ENCODE assay signal across 9 cellular contexts in genomic region chr22:49838771-49839717, GRCh38. TPM values are rescaled to one million over a fixed set of nuclear protein-coding genes. Genes with fewer than 3 reads are reported as not detected.
A peak's percentile ranks its signal among the peaks of the same experiment; 100 is the strongest.
DNase-seq lines count a peak whose midpoint lies in the region; TF ChIP-seq lines count a peak whose summit lies in the region.
"Had no signal": no experiment of that assay in that cellular context is flagged by ENCODE, and none has a peak within 500 bp of the region (broad histone marks: within the 10 kb centered on the region; RNA-seq: fewer than 3 reads in every experiment).

No MANE protein-coding gene starts in this region.

- peak overlapping the region; percentile 81 for H3K23ac ChIP-seq in neuronal stem cell (ENCODE audit: low read depth, low read length, poor library complexity)

- no peak overlapping the region for H2BK120ac ChIP-seq in neuronal stem cell (ENCODE audit: low read depth, low read length)

- no peak for TF ChIP-seq POLR2A in ovary (IDR thresholded peaks at IDR 0.05)

- no peak overlapping the region for H2BK12ac ChIP-seq in neuronal stem cell (ENCODE audit: low read length)

- no peak overlapping the region for H4K91ac ChIP-seq in neuronal stem cell (ENCODE audit: low read depth, low read length, poor library complexity)

- H2BK5ac ChIP-seq in neuronal stem cell (ENCODE audit: low read length), result no peak overlapping the region

- H4K20me1 ChIP-seq in BLaER1, result no peaks in the 10 kb centered on the region
- H4K20me1 ChIP-seq in OCI-LY3 (ENCODE audit: insufficient read depth, low read length), result no peaks in the 10 kb centered on the region

- no peak overlapping the region for H3K14ac ChIP-seq in neuronal stem cell (ENCODE audit: low read length)

- H3K9me3 Mint-ChIP-seq in chondrocyte (ENCODE audit: low read depth), result no peaks in the 10 kb centered on the region

- no peaks in the 10 kb centered on the region for H3K79me2 ChIP-seq in OCI-LY3 (ENCODE audit: low read length)

- H3K4me3 Mint-ChIP-seq in chondrocyte (ENCODE audit: unreplicated experiment), result no peak overlapping the region

- H2AFZ ChIP-seq in OCI-LY3 (ENCODE audit: low read depth, low read length) (peak overlapping the region; percentile 90), neuronal stem cell (ENCODE audit: low read length) (peak overlapping the region; percentile 59)

- H2BK15ac ChIP-seq in neuronal stem cell (ENCODE audit: low read length), result no peak overlapping the region

- peaks cover 19% of the 10 kb centered on the region for H3K4me1 ChIP-seq in BLaER1
- H3K4me1 ChIP-seq in OCI-LY3 (ENCODE audit: low read length), result peaks cover 7% of the 10 kb centered on the region
- no peaks in the 10 kb centered on the region for H3K4me1 ChIP-seq in neuronal stem cell (ENCODE audit: control insufficient read depth in 2 of 2, insufficient read depth in 1 of 2, low read depth in 1 of 2, low read length in 2 of 2)
- H3K4me1 ChIP-seq in ovary (ENCODE audit: insufficient read depth), result no peaks in the 10 kb centered on the region

- TF ChIP-seq CTCF in OCI-LY3 (IDR thresholded peaks at IDR 0.05; ENCODE audit: low read depth, low read length), result no peak
- no peak for TF ChIP-seq CTCF in ovary (IDR thresholded peaks at IDR 0.05)
- no peak for TF ChIP-seq CTCF in chondrocyte (IDR thresholded peaks at IDR 0.05)
- no peak for TF ChIP-seq CTCF in dorsolateral prefrontal cortex (IDR thresholded peaks at IDR 0.05 in 54 of 56, conservative IDR thresholded peaks at IDR 0.05 in 2 of 56; ENCODE audit: low read depth in 1 of 56, partially characterized antibody in 56 of 56)

- H3K27me3 ChIP-seq in BLaER1, result no peaks in the 10 kb centered on the region
- H3K27me3 ChIP-seq in OCI-LY3 (ENCODE audit: low read depth, low read length), result no peaks in the 10 kb centered on the region
- H3K27me3 ChIP-seq in neuronal stem cell (ENCODE audit: control insufficient read depth in 3 of 3, insufficient read depth in 3 of 3, low read depth in 1 of 3, low read length in 3 of 3), result peaks cover 0 to 18% (median 0%) of the 10 kb centered on the region in 3 experiments
- H3K27me3 ChIP-seq in ovary, result no peaks in the 10 kb centered on the region
- no peaks in the 10 kb centered on the region for H3K27me3 ChIP-seq in dorsolateral prefrontal cortex
- H3K27me3 ChIP-seq: pancreas had no signal

- WGBS in neuronal stem cell (ENCODE audit: extremely low coverage in 2 of 2, insufficient read length in 2 of 2, insufficient replicate concordance in 1 of 2), 2 donors, result 100% methylated on average over 1 of the region's 29 CpGs; no CpG with 5 or more reads in 1 of the 2 donors
- WGBS in ovary, 3 donors, result 68 to 70% (median 70%) methylated on average over 29 of the region's 29 CpGs

- intact Hi-C loops in ovary (cut with DNase I), result no loop called here
- intact Hi-C loops in dorsolateral prefrontal cortex (cut with DNase I), result no loop called here

- no peak overlapping the region for H4K8ac ChIP-seq in neuronal stem cell (ENCODE audit: low read depth, low read length)

- no peaks in the 10 kb centered on the region for H3K4me1 Mint-ChIP-seq in chondrocyte (ENCODE audit: low read depth)

- H3K4ac ChIP-seq in neuronal stem cell (ENCODE audit: low read length), result no peak overlapping the region

- no peak overlapping the region for H2AK5ac ChIP-seq in neuronal stem cell (ENCODE audit: low read depth, low read length)

- H3K27ac ChIP-seq in BLaER1 (peak overlapping the region; percentile 28; the same call in 1 of the 2 replicates), OCI-LY3 (ENCODE audit: low read length) (no peak overlapping the region; the same call in 1 of the 2 replicates), neuronal stem cell (replicated peaks; ENCODE audit: low read length) (peak overlapping the region; percentile 22), ovary (no peak overlapping the region), dorsolateral prefrontal cortex (no peak overlapping the region)
- H3K27ac ChIP-seq: pancreas had no signal

- H3K36me3 Mint-ChIP-seq in chondrocyte (ENCODE audit: low read depth), result no peaks in the 10 kb centered on the region

- no peaks in the 10 kb centered on the region for H3K27me3 Mint-ChIP-seq in chondrocyte (ENCODE audit: low read depth)

- H3K4me2 ChIP-seq in BLaER1, result peak overlapping the region; percentile 81
- H3K4me2 ChIP-seq in OCI-LY3 (ENCODE audit: low read length), result peak overlapping the region; percentile 91
- no peak overlapping the region for H3K4me2 ChIP-seq in neuronal stem cell (ENCODE audit: insufficient read depth, low read length, poor library complexity, severe bottlenecking)

- H3K18ac ChIP-seq in neuronal stem cell (ENCODE audit: low read length), result peak overlapping the region; percentile 88

- no peaks in the 10 kb centered on the region for H3K9me3 ChIP-seq in BLaER1
- no peaks in the 10 kb centered on the region for H3K9me3 ChIP-seq in OCI-LY3 (ENCODE audit: insufficient read depth, low read length)
- H3K9me3 ChIP-seq in neuronal stem cell (replicated peaks in 1 of 2; ENCODE audit: control insufficient read depth in 2 of 2, insufficient read depth in 1 of 2, low read depth in 1 of 2, low read length in 2 of 2), result peaks cover 4 to 5% of the 10 kb centered on the region in 2 donors
- no peaks in the 10 kb centered on the region for H3K9me3 ChIP-seq in ovary
- H3K9me3 ChIP-seq: pancreas had no signal

- H3K27ac Mint-ChIP-seq in chondrocyte (ENCODE audit: unreplicated experiment), result no peak overlapping the region

- H3K9ac ChIP-seq in BLaER1 (no peak overlapping the region; the same call in 1 of the 2 replicates), OCI-LY3 (ENCODE audit: low read length) (peak overlapping the region; percentile 64), neuronal stem cell (ENCODE audit: low read depth, low read length, poor library complexity) (no peak overlapping the region)

- H3K79me1 ChIP-seq in neuronal stem cell (ENCODE audit: low read depth, low read length), result no peaks in the 10 kb centered on the region

- no peak for TF ChIP-seq EP300 in ovary (IDR thresholded peaks at IDR 0.05)

- DNase-seq in activated gamma-delta T cell treated with Interleukin-2 at 50 U/mL for 16 hours (peak; percentile 81), neuronal stem cell (ENCODE audit: low spot score) (no peak), SKM-1 (lab: John Stamatoyannopoulos, UW; ENCODE audit: unreplicated experiment) (no peak), ovary (no peak), chondrocyte (ENCODE audit: low spot score) (no peak), dorsolateral prefrontal cortex (no peak)

- H3K36me3 ChIP-seq in BLaER1 (no peaks in the 10 kb centered on the region), OCI-LY3 (replicated peaks; ENCODE audit: low read depth, low read length) (no peaks in the 10 kb centered on the region), neuronal stem cell (replicated peaks in 1 of 2; ENCODE audit: control insufficient read depth in 2 of 2, insufficient read depth in 2 of 2, low read length in 2 of 2) (no peaks in the 10 kb centered on the region), ovary (no peaks in the 10 kb centered on the region)
- H3K36me3 ChIP-seq: pancreas had no signal

- H3K4me3 ChIP-seq in BLaER1 (no peak overlapping the region), OCI-LY3 (ENCODE audit: low read length) (peak overlapping the region; percentile 78), neuronal stem cell (ENCODE audit: low read length in 2 of 2) (no peak overlapping the region), ovary (no peak overlapping the region), dorsolateral prefrontal cortex (no peak overlapping the region)
- H3K4me3 ChIP-seq: pancreas had no signal

RNA-seq across cellular contexts. Expression of gene BRD1, which starts 11.4 kb away (rescaled TPM):
- polyA plus RNA-seq in neuronal stem cell (2013, experiment 1 of 2), result 21.8 TPM
- 22.7 TPM for polyA plus RNA-seq in neuronal stem cell (2013, experiment 2 of 2)
- total RNA-seq in ovary (10 to 100 TPM; 27.3 to 45.6 (median 40.2) TPM), chondrocyte (27.7 to 29.5 TPM (median 29.5 TPM) in 3 replicates), dorsolateral prefrontal cortex (10 to 100 TPM; 23.5 to 55.4 (median 35.6) TPM)
- 10 to 100 TPM; 13.6 to 33.4 TPM for polyA plus RNA-seq in ovary

RNA-seq across cellular contexts. Expression of gene ZBED4, which starts 14.6 kb away (rescaled TPM):
- polyA plus RNA-seq in neuronal stem cell (2013, experiment 1 of 2), result 22.2 TPM
- polyA plus RNA-seq in neuronal stem cell (2013, experiment 2 of 2), result 22.3 TPM
- 1 to 10 TPM; 5.8 to 9.6 (median 8.5) TPM for total RNA-seq in ovary
- polyA plus RNA-seq in ovary, result 1 to 10 TPM; 3.5 to 4.8 TPM
- 15.3 to 17.6 TPM (median 17.6 TPM) in 3 replicates for total RNA-seq in chondrocyte
- 1 to 10 TPM; 4.7 to 8.0 (median 6.5) TPM for total RNA-seq in dorsolateral prefrontal cortex

Comparison
In these comparisons a context has a peak if more than half of its experiments do, and no peak if none do; other contexts are left out.
1. H3K27ac ChIP-seq: peak in BLaER1 (single experiment) and neuronal stem cell (single experiment); none in OCI-LY3 (single experiment), ovary (0 of 2) and dorsolateral prefrontal cortex (0 of 59).